ENCODE assay signal across 25 cellular contexts in genomic region chr10:94217431-94217830, GRCh38.
"Had no signal": no experiment of that assay in that cellular context is flagged by ENCODE, and none has a peak within 500 bp of the region (broad histone marks: within the 10 kb centered on the region; RNA-seq: fewer than 3 reads in every experiment).

No MANE protein-coding gene starts in this region.

- H3K36me3 ChIP-seq: esophagus muscularis mucosa, heart right ventricle, left lung, ovary, sigmoid colon, spleen, thoracic aorta, tibial nerve, upper lobe of left lung had no signal

- DNase-seq: dermis blood vessel endothelial cell; effector memory CD4-positive, alpha-beta T cell; foreskin melanocyte; glutamatergic neuron; heart right ventricle; hippocampal formation; left cardiac atrium; left lung; mesenchymal stem cell; natural killer cell; occipital lobe; ovary; posterior cingulate gyrus; psoas muscle; right cardiac atrium; sigmoid colon; spleen; stimulated activated CD4-positive, alpha-beta T cell treated with anti-CD3 and anti-CD28 coated beads, Interleukin-4, amount 100 ng/mL, for 4 hours; upper lobe of left lung had no signal

- H3K4me3 ChIP-seq: coronary artery, esophagus muscularis mucosa, heart right ventricle, left lung, ovary, psoas muscle, sigmoid colon, skin epidermis, spleen, thoracic aorta, tibial nerve, upper lobe of left lung had no signal

- H3K4me1 ChIP-seq: left lung had no signal

- H3K27ac ChIP-seq: esophagus muscularis mucosa, heart right ventricle, left lung, ovary, psoas muscle, sigmoid colon, skin epidermis, spleen, tibial nerve, upper lobe of left lung had no signal

- ATAC-seq: heart right ventricle; left cardiac atrium; left lung; natural killer cell; psoas muscle; right cardiac atrium; stimulated activated memory B cell treated with anti-CD40 and anti-IgM and Interleukin-4, amounts not matched to agents 10 μg/mL and 1 μg/mL and 100 μg/mL, for 72 hours had no signal

- H3K9me3 ChIP-seq: esophagus muscularis mucosa, heart right ventricle, left lung, ovary, psoas muscle, sigmoid colon, spleen, thoracic aorta, tibial nerve, upper lobe of left lung had no signal

- H3K27me3 ChIP-seq: esophagus muscularis mucosa, heart right ventricle, left lung, ovary, sigmoid colon, spleen, tibial nerve, upper lobe of left lung had no signal
